ENCODE assay signal across 22 cellular contexts in the genomic region with DNA sequence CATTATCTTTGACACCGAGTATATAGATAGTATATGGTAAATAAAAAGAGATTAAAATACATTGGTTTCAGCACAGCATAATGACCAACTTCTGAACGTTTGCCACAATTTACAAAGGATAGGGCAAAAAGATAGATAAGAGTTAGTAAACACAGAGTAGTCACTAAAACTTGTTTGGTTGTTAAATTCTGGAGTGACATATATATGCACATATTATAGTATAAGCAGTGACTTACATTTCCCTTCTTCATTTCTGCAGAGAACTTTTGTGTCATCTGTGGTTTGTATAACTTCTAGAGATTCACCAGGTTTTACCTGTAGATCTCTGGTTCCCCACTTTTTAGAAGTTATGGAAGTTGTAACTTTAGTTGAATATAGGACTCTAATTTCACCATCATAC.
"Had no signal": no experiment of that assay in that cellular context is flagged by ENCODE, and none has a peak within 500 bp of the region (broad histone marks: within the 10 kb centered on the region; RNA-seq: fewer than 3 reads in every experiment).

No MANE protein-coding gene starts in this region.

- H3K9me3 ChIP-seq: adrenal gland, ascending aorta, colonic mucosa, heart left ventricle, upper lobe of left lung had no signal

- H3K27me3 Mint-ChIP-seq: activated CD4-positive, alpha-beta T cell treated with anti-CD3 and anti-CD28 coated beads, Interleukin-2, amount 10 ng/mL, durations not matched to agents 24 days and 14 days had no signal

- H3K4me3 Mint-ChIP-seq: activated CD4-positive, alpha-beta T cell treated with anti-CD3 and anti-CD28 coated beads, Interleukin-2, amount 10 ng/mL, durations not matched to agents 24 days and 14 days; activated naive CD4-positive, alpha-beta T cell treated with anti-CD3 and anti-CD28 coated beads for 36 hours; memory B cell; nephron progenitor cell had no signal

- H3K36me3 Mint-ChIP-seq: memory B cell had no signal

- ATAC-seq: heart left ventricle; left cardiac atrium; right cardiac atrium; stimulated activated naive CD8-positive, alpha-beta T cell treated with anti-CD3 and anti-CD28 coated beads, Interleukin-15, Interleukin-2, amounts not matched to agents 100 U/mL and 50 U/mL, for 24 hours had no signal

- H3K27ac Mint-ChIP-seq: activated CD4-positive, alpha-beta T cell treated with anti-CD3 and anti-CD28 coated beads, Interleukin-2, amount 10 ng/mL, durations not matched to agents 24 days and 14 days; activated naive CD4-positive, alpha-beta T cell treated with anti-CD3 and anti-CD28 coated beads for 36 hours; memory B cell; nephron progenitor cell had no signal

- H3K4me1 Mint-ChIP-seq: nephron progenitor cell had no signal

- H3K9me3 Mint-ChIP-seq: activated CD4-positive, alpha-beta T cell treated with anti-CD3 and anti-CD28 coated beads, Interleukin-2, amount 10 ng/mL, durations not matched to agents 24 days and 14 days; activated naive CD4-positive, alpha-beta T cell treated with anti-CD3 and anti-CD28 coated beads for 36 hours; memory B cell; nephron progenitor cell had no signal

- H3K27me3 ChIP-seq: adrenal gland, brain microvascular endothelial cell, colonic mucosa, upper lobe of left lung had no signal

- DNase-seq: activated CD4-positive, alpha-beta T cell treated with anti-CD3 and anti-CD28 coated beads, Interleukin-2, amount 10 ng/mL, durations not matched to agents 24 days and 14 days; activated CD8-positive, alpha-beta memory T cell treated with anti-CD3 and anti-CD28 coated beads for 24 hours; activated CD8-positive, alpha-beta memory T cell treated with anti-CD3 and anti-CD28 coated beads, Interleukin-2, amount 50 U/mL, for 4 hours; activated effector memory CD4-positive, alpha-beta T cell treated with Interleukin-2 at 50 U/mL for 16 hours; activated naive CD4-positive, alpha-beta T cell treated with anti-CD3 and anti-CD28 coated beads for 36 hours; activated T-cell treated with anti-CD3 and anti-CD28 coated beads, Interleukin-2, amount 50 U/mL, for 48 hours; adrenal gland; brain microvascular endothelial cell; colonic mucosa; heart left ventricle; islet precursor cell; left cardiac atrium; nephron progenitor cell; right cardiac atrium; stimulated activated CD4-positive, alpha-beta T cell treated with anti-CD3 and anti-CD28 coated beads, Interleukin-12 subunit alpha, Interleukin-12 subunit beta, amount 100 ng/mL, for 4 hours; stimulated activated CD4-positive, alpha-beta T cell treated with anti-CD3 and anti-CD28 coated beads, Interleukin-4, amount 100 ng/mL, for 4 hours; stimulated activated naive CD8-positive, alpha-beta T cell treated with anti-CD3 and anti-CD28 coated beads, Interleukin-15, Interleukin-2, amounts not matched to agents 100 U/mL and 50 U/mL, for 24 hours; T-helper 2 cell; upper lobe of left lung had no signal

- H3K27ac ChIP-seq: adrenal gland, ascending aorta, brain microvascular endothelial cell, colonic mucosa, heart left ventricle, parathyroid adenoma, upper lobe of left lung had no signal
